ENCODE assay signal across 8 cellular contexts in the genomic region with DNA sequence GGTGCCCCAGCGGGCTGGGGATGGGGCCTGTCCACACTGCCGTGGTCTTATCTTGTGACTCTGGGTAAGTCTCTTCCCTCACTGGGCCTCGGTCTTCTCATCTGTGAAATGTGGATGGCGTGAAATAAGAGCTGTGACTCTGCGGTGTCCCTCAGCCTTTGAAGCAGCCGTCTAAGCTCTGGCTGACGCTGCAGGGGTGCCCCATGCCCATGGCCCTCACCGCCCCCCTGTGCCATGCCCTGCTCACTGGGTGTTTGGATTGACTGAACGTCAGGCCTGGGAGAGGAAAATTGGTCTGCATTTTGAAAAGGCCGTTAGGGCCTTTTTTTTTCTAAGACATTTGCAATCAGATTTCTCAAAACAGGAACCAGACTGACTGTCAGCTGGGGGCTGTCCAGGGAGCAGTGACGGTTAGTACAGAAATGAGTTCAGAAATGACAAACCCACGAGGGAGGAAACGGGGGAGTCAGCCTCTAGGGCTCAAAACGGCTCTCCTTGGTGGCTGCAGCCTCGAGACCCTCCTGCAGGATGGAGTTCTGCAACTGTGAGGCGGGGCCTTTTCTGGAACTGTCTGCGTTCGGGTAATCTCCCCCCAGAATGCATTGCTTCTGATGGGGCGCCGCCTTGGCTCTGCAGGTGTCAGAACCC. TPM values are rescaled to one million over a fixed set of nuclear protein-coding genes. Genes with fewer than 3 reads are reported as not detected.
DNase-seq lines count a peak whose midpoint lies in the region; ATAC-seq and TF ChIP-seq lines count a peak whose summit lies in the region.

No MANE protein-coding gene starts in this region.

- H3K4me1 ChIP-seq in RWPE2 (ENCODE audit: insufficient read depth, poor library complexity, severe bottlenecking): peaks cover 37% of the 10 kb centered on the region
- H3K4me1 ChIP-seq in mononuclear cell (ENCODE audit: insufficient read depth, low read length): peaks cover 77% of the 10 kb centered on the region
- peaks cover 0 to 73% (median 70%) of the 10 kb centered on the region in 4 donors for H3K4me1 ChIP-seq in tibial artery

- H3K36me3 ChIP-seq in RWPE2 (ENCODE audit: low read depth) (peaks cover 27% of the 10 kb centered on the region), tibial artery (peaks cover 0 to 13% (median 0%) of the 10 kb centered on the region in 3 donors)

- intact Hi-C loops in CD14-positive monocyte (cut with micrococcal nuclease): loop anchor here (2.0 to 5.0 kb wide), 3 partner anchors 17 to 34 kb away; a partner anchor contains a TSS
- intact Hi-C loops in tibial artery (cut with DNase I; ENCODE audit: low total_unique reads): loop anchor here (10.0 kb wide), 1 partner anchor 107 kb away; a partner anchor contains a TSS

- H3K9me3 Mint-ChIP-seq in CD14-positive monocyte: peaks cover 0 to 2% (median 0%) of the 10 kb centered on the region in 7 donors
- H3K9me3 Mint-ChIP-seq in brain: no peaks in the 10 kb centered on the region

- H3K27me3 Mint-ChIP-seq in CD14-positive monocyte (ENCODE audit: low read depth in 3 of 3) (peaks cover 2 to 3% (median 3%) of the 10 kb centered on the region in 3 donors), brain (peaks cover 8% of the 10 kb centered on the region)

- H3K4me3 Mint-ChIP-seq in CD14-positive monocyte: peak overlapping the region; percentile 98
- H3K4me3 Mint-ChIP-seq in brain: peak overlapping the region; percentile 96 to 99 (median 97)

- H3K27me3 ChIP-seq in RWPE2 (ENCODE audit: insufficient read depth, poor library complexity, severe bottlenecking): no peaks in the 10 kb centered on the region
- no peaks in the 10 kb centered on the region for H3K27me3 ChIP-seq in mononuclear cell (ENCODE audit: insufficient read depth, low read length)
- no peaks in the 10 kb centered on the region for H3K27me3 ChIP-seq in tibial artery

- TF ChIP-seq CTCF in CD14-positive monocyte (IDR thresholded peaks at IDR 0.05) (no peak), RWPE2 (IDR thresholded peaks at IDR 0.05; ENCODE audit: poor library complexity, severe bottlenecking) (no peak), brain (conservative IDR thresholded peaks at IDR 0.05) (no peak), tibial artery (IDR thresholded peaks at IDR 0.05) (no peak)

- H3K4me3 ChIP-seq in RWPE2 (ENCODE audit: severe bottlenecking): no peak overlapping the region
- H3K4me3 ChIP-seq in mononuclear cell (ENCODE audit: low read length): peak overlapping the region; percentile 87
- peak overlapping the region; percentile 88 to 94 for H3K4me3 ChIP-seq in tibial artery

- peak overlapping the region; percentile 83 for H3K27ac ChIP-seq in RWPE2 (ENCODE audit: poor library complexity, severe bottlenecking)
- peak overlapping the region; percentile 90 to 93 for H3K27ac ChIP-seq in tibial artery

- H3K4me1 Mint-ChIP-seq in CD14-positive monocyte (peaks cover 81% of the 10 kb centered on the region), brain (peaks cover 62% of the 10 kb centered on the region)

- DNase-seq in CD14-positive monocyte (ENCODE audit: low spot score) (peak; percentile 78), RWPE2 (ENCODE audit: low spot score) (no peak), tibial artery (peak; percentile 54 to 72), cortex of kidney (lab: John Stamatoyannopoulos, UW) (no peak)

- peak; percentile 36 for ATAC-seq in GM21717 (IDR thresholded peaks at IDR 0.05; ENCODE audit: unreplicated experiment)
- no peak for ATAC-seq in RWPE2 (ENCODE audit: low read depth)
- ATAC-seq in HG02970 (IDR thresholded peaks at IDR 0.05; ENCODE audit: low FRiP score, unreplicated experiment): no peak

- H3K27ac Mint-ChIP-seq in CD14-positive monocyte: peak overlapping the region; percentile 89 to 99 (median 95)
- peak overlapping the region in 4 of 5 experiments; percentile 62 to 96 (median 96) for H3K27ac Mint-ChIP-seq in brain

- H3K36me3 Mint-ChIP-seq in CD14-positive monocyte (peaks cover 45 to 60% of the 10 kb centered on the region in 2 donors), brain (no peaks in the 10 kb centered on the region)

- no peaks in the 10 kb centered on the region for H3K9me3 ChIP-seq in RWPE2 (ENCODE audit: severe bottlenecking)
- H3K9me3 ChIP-seq in mononuclear cell (ENCODE audit: low read depth, low read length): no peaks in the 10 kb centered on the region
- no peaks in the 10 kb centered on the region for H3K9me3 ChIP-seq in tibial artery

RNA-seq across cellular contexts. Expression of a gene that starts 1.9 kb away (rescaled TPM):
- polyA plus RNA-seq in CD14-positive monocyte (10 to 100 TPM; 34.9 to 43.0 TPM), brain (ENCODE audit: insufficient read depth, low read depth, low replicate concordance) (92.8 TPM)
- 185 TPM for total RNA-seq in mononuclear cell

RNA-seq across cellular contexts. Expression of a gene that starts 20.9 kb away (rescaled TPM):
- polyA plus RNA-seq in CD14-positive monocyte (10 to 100 TPM in 1 of 2 donors, 1 to 10 TPM in 1; 9.1 to 10.3 TPM), brain (ENCODE audit: insufficient read depth, low read depth, low replicate concordance) (35.3 TPM)
- total RNA-seq in mononuclear cell: 48.4 TPM

RNA-seq across cellular contexts. Expression of a gene that starts 35.2 kb away (rescaled TPM):
- polyA plus RNA-seq in CD14-positive monocyte: 1 to 10 TPM; 3.6 to 5.8 TPM
- 10.2 TPM for polyA plus RNA-seq in brain (ENCODE audit: insufficient read depth, low read depth, low replicate concordance)
- 4.6 TPM for total RNA-seq in mononuclear cell

Comparison
In these comparisons a context has a peak if more than half of its experiments do, and no peak if none do; other contexts are left out.
1. DNase-seq: peak in CD14-positive monocyte (single experiment) and tibial artery (2 of 2); none in RWPE2 (single experiment) and cortex of kidney (single experiment).